In the genomic region with DNA sequence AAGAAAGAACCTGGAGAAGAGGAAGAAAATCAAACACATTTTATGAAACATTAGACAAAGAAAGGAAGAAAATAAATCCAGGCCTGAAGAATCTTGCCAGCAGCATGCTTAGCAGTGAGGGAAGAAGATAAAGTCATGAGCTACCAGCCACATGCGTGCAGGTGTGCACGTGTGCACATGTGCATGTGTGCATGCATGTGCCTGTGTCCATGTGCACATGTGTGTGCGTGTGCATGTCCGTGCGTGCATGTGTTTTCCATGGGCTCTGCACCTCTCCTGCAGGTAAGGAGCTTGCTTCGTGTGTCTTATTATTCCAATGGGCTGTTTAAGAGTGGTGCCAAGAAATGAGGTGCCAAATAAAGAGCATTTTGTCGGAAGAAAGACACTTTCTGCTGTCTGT, we compare ENCODE assay signal across 8 cellular contexts.
"Had no signal": no experiment of that assay in that cellular context is flagged by ENCODE, and none has a peak within 500 bp of the region (broad histone marks: within the 10 kb centered on the region; RNA-seq: fewer than 3 reads in every experiment).

No MANE protein-coding gene starts in this region.

- H3K9me3 ChIP-seq: HAP-1 had no signal

- H3K4me3 Mint-ChIP-seq: HFFc6 had no signal

- ATAC-seq: HCT116, K562 had no signal

- H3K4me3 ChIP-seq: GM23248, HAP-1, K562 had no signal

- DNase-seq: GM23248, H7, HFFc6, IMR-90 had no signal

- H3K27ac Mint-ChIP-seq: HFFc6 had no signal

- H3K4me1 ChIP-seq: HAP-1 had no signal

- H3K36me3 ChIP-seq: HAP-1 had no signal

- H3K27ac ChIP-seq: GM23248, HL-60 had no signal

- H2AFZ ChIP-seq: GM23248 had no signal

- H3K9ac ChIP-seq: GM23248 had no signal

- FAIRE-seq: K562 had no signal
